10 cellular contexts compared by ENCODE assay signal in the genomic region with DNA sequence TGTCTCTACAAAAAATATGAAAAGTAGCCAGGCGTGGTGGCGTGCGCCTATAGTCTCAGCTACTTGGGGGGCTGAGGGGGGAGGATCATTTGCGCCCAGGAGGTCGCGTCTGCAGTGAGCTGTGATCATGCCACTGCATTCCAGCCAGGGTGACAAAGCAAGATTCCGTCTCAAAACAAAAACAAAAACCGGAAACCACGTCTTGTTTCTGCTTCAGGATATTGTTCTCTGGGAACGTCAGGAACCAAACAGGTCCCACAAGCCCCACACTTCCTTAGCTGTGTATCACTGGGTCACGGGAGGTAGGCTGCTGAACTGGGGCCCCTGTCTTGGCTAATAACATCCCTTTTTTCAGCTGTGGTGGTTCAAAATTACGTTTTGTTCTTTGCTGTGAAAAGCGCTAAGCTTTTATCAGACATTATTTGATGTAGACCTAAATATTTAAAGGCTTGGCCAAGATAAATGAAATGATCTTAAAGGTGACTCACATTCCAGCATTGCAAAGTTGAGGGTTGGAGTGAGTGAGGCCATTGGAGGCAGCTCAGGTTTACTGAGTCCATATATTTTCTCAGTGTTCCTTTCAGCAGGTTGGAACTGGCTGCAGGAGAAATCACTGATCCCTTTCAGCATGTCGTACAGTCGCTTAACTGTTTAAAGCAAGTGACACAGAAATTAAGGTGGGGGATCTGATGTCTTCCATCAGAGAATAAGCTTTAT. TPM values are rescaled to one million over a fixed set of nuclear protein-coding genes. Genes with fewer than 3 reads are reported as not detected.
DNase-seq lines count a peak whose midpoint lies in the region; ATAC-seq and TF ChIP-seq lines count a peak whose summit lies in the region.
"Had no signal": no experiment of that assay in that cellular context is flagged by ENCODE, and none has a peak within 500 bp of the region (broad histone marks: within the 10 kb centered on the region; RNA-seq: fewer than 3 reads in every experiment).

No MANE protein-coding gene starts in this region.

- H3K27me3 Mint-ChIP-seq in stimulated activated memory B cell treated with anti-CD40 and anti-IgM and Interleukin-4, amounts not matched to agents 10 μg/mL and 1 μg/mL and 100 μg/mL, for 72 hours: no peaks in the 10 kb centered on the region

- no peak for ATAC-seq in thoracic aorta (ENCODE audit: insufficient number of reproducible peaks, low FRiP score, low read depth)
- ATAC-seq in stimulated activated memory B cell treated with anti-CD40 and anti-IgM and Interleukin-4, amounts not matched to agents 10 μg/mL and 1 μg/mL and 100 μg/mL, for 72 hours: no peak

- no peaks in the 10 kb centered on the region for H3K27me3 ChIP-seq in thoracic aorta (replicated peaks; ENCODE audit: insufficient read depth)

- no peaks in the 10 kb centered on the region for H3K9me3 ChIP-seq in thoracic aorta

- no peaks in the 10 kb centered on the region for H3K36me3 ChIP-seq in thoracic aorta

- TF ChIP-seq EP300 in Ishikawa (IDR thresholded peaks at IDR 0.05; ENCODE audit: borderline replicate concordance): peak; percentile 95

- no peak for DNase-seq in caudate nucleus (lab: John Stamatoyannopoulos, UW)
- peak; percentile 79 for DNase-seq in left kidney (ENCODE audit: low read depth, low spot score)
- DNase-seq in thoracic aorta (ENCODE audit: low spot score): no peak
- no peak for DNase-seq in germinal center (ENCODE audit: low spot score)
- no peak for DNase-seq in activated T-cell treated with anti-CD3 and anti-CD28 coated beads for 4 hours
- DNase-seq in cerebellar cortex (ENCODE audit: low spot score): no peak
- DNase-seq: NCI-H2107 had no signal

- H3K27ac Mint-ChIP-seq in stimulated activated memory B cell treated with anti-CD40 and anti-IgM and Interleukin-4, amounts not matched to agents 10 μg/mL and 1 μg/mL and 100 μg/mL, for 72 hours: no peak overlapping the region

- H3K27ac ChIP-seq in caudate nucleus (ENCODE audit: low read depth, low read length) (peak overlapping the region; percentile 76), thoracic aorta (peak overlapping the region; percentile 51 to 63)

- H3K9me3 Mint-ChIP-seq in stimulated activated memory B cell treated with anti-CD40 and anti-IgM and Interleukin-4, amounts not matched to agents 10 μg/mL and 1 μg/mL and 100 μg/mL, for 72 hours: no peaks in the 10 kb centered on the region

- no peak overlapping the region for H3K4me3 Mint-ChIP-seq in stimulated activated memory B cell treated with anti-CD40 and anti-IgM and Interleukin-4, amounts not matched to agents 10 μg/mL and 1 μg/mL and 100 μg/mL, for 72 hours
- H3K4me3 Mint-ChIP-seq: brain had no signal

- no peak for TF ChIP-seq CTCF in thoracic aorta (IDR thresholded peaks at IDR 0.05)

- TF ChIP-seq RAD21 in Ishikawa (IDR thresholded peaks at IDR 0.05; ENCODE audit: low read depth): no peak

- peaks cover 33 to 52% of the 10 kb centered on the region in 2 donors for H3K4me1 ChIP-seq in thoracic aorta (ENCODE audit: control insufficient read depth in 1 of 2, low read depth in 2 of 2)

- H3K4me3 ChIP-seq in thoracic aorta: peak overlapping the region; percentile 8

- H3K36me3 Mint-ChIP-seq in stimulated activated memory B cell treated with anti-CD40 and anti-IgM and Interleukin-4, amounts not matched to agents 10 μg/mL and 1 μg/mL and 100 μg/mL, for 72 hours: no peaks in the 10 kb centered on the region
- H3K36me3 Mint-ChIP-seq: brain had no signal

- H3K4me1 Mint-ChIP-seq in stimulated activated memory B cell treated with anti-CD40 and anti-IgM and Interleukin-4, amounts not matched to agents 10 μg/mL and 1 μg/mL and 100 μg/mL, for 72 hours: peaks cover 17% of the 10 kb centered on the region

TF ChIP-seq in Ishikawa, 13 proteins besides CTCF, POLR2A, EP300 and RAD21:
- TF ChIP-seq CEBPB (IDR thresholded peaks at IDR 0.05) (no peak), CREB1 (IDR thresholded peaks at IDR 0.05; ENCODE audit: low read depth) (no peak), MAX (IDR thresholded peaks at IDR 0.05) (no peak; the same call in 1 of the 2 replicates), EGR1 (IDR thresholded peaks at IDR 0.05) (no peak), YY1 (IDR thresholded peaks at IDR 0.05; ENCODE audit: low read depth) (no peak), TCF12 (IDR thresholded peaks at IDR 0.05; ENCODE audit: low read depth) (peak; percentile 93), TAF1 (IDR thresholded peaks at IDR 0.05; ENCODE audit: low read depth) (no peak), NFIC (IDR thresholded peaks at IDR 0.05) (peak; percentile 59; the same call in 1 of the 2 replicates), ZBTB7A (IDR thresholded peaks at IDR 0.05; ENCODE audit: low read depth) (no peak), FOXM1 (IDR thresholded peaks at IDR 0.05; ENCODE audit: borderline replicate concordance, low read depth) (peak; percentile 77; the same call in 1 of the 2 replicates), TEAD4 (IDR thresholded peaks at IDR 0.05) (peak; percentile 95), USF1 (IDR thresholded peaks at IDR 0.05) (no peak)
- TF ChIP-seq, protein P1, sequence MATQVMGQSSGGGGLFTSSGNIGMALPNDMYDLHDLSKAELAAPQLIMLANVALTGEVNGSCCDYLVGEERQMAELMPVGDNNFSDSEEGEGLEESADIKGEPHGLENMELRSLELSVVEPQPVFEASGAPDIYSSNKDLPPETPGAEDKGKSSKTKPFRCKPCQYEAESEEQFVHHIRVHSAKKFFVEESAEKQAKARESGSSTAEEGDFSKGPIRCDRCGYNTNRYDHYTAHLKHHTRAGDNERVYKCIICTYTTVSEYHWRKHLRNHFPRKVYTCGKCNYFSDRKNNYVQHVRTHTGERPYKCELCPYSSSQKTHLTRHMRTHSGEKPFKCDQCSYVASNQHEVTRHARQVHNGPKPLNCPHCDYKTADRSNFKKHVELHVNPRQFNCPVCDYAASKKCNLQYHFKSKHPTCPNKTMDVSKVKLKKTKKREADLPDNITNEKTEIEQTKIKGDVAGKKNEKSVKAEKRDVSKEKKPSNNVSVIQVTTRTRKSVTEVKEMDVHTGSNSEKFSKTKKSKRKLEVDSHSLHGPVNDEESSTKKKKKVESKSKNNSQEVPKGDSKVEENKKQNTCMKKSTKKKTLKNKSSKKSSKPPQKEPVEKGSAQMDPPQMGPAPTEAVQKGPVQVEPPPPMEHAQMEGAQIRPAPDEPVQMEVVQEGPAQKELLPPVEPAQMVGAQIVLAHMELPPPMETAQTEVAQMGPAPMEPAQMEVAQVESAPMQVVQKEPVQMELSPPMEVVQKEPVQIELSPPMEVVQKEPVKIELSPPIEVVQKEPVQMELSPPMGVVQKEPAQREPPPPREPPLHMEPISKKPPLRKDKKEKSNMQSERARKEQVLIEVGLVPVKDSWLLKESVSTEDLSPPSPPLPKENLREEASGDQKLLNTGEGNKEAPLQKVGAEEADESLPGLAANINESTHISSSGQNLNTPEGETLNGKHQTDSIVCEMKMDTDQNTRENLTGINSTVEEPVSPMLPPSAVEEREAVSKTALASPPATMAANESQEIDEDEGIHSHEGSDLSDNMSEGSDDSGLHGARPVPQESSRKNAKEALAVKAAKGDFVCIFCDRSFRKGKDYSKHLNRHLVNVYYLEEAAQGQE (IDR thresholded peaks at IDR 0.05; ENCODE audit: low read depth): no peak

RNA-seq across cellular contexts. Expression of gene SEC14L1, which starts 16.4 kb away (rescaled TPM):
- total RNA-seq in thoracic aorta: 100 to 1,000 TPM in 1 of 2 donors, 10 to 100 TPM in 1; 89.0 to 105 TPM
